ENCODE assay signal across 21 cellular contexts in the genomic region with DNA sequence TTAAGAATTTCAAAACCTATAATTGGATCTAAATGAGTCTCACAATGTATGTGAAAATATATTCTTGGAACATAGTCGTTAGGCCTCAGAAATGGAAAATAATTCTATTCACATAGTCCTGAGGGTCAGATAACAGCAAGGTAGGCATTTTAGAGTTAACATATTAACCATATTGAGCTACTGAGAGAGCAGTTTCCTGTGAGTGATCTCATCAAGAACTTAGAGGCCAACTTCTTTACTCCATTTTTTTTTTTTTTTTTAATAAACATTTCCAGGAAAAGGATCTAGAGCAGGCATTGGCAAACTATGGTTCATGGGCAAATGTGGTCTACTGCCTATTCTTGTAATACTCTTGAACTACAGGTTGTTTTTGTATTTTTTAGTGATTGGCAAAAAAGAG. TPM values are rescaled to one million over a fixed set of nuclear protein-coding genes. Genes with fewer than 3 reads are reported as not detected.
A peak's percentile ranks its signal among the peaks of the same experiment; 100 is the strongest.
DNase-seq lines count a peak whose midpoint lies in the region.
"Had no signal": no experiment of that assay in that cellular context is flagged by ENCODE, and none has a peak within 500 bp of the region (broad histone marks: within the 10 kb centered on the region; RNA-seq: fewer than 3 reads in every experiment).

No MANE protein-coding gene starts in this region.

- H3K27ac Mint-ChIP-seq in T-helper 1 cell treated with Interleukin-12 subunit alpha and Interleukin-12 subunit beta and Interleukin-4 antibody, amounts not matched to agents 30 μg/mL and 1 μg/mL, for 36 hours, result peak overlapping the region; percentile 42
- peak overlapping the region; percentile 71 for H3K27ac Mint-ChIP-seq in activated T-helper 2 cell treated with anti-CD3 and anti-CD28 coated beads, Interferon-gamma antibody, Interleukin-2, Interleukin-4, amounts not matched to agents 10 μg/mL and 5 μg/mL and 100 μg/mL, durations not matched to agents 14 hours and 24 hours and 36 hours

- no peak overlapping the region for H3K4me3 Mint-ChIP-seq in T-helper 1 cell treated with Interleukin-12 subunit alpha and Interleukin-12 subunit beta and Interleukin-4 antibody, amounts not matched to agents 30 μg/mL and 1 μg/mL, for 36 hours
- no peak overlapping the region for H3K4me3 Mint-ChIP-seq in activated T-helper 2 cell treated with anti-CD3 and anti-CD28 coated beads, Interferon-gamma antibody, Interleukin-2, Interleukin-4, amounts not matched to agents 10 μg/mL and 5 μg/mL and 100 μg/mL, durations not matched to agents 14 hours and 24 hours and 36 hours (ENCODE audit: low read depth)
- H3K4me3 Mint-ChIP-seq: CD4-positive, CD25-positive, alpha-beta regulatory T cell had no signal

- DNase-seq in T-helper 1 cell (no peak), ACHN (peak; percentile 30), lung microvascular endothelial cell (ENCODE audit: low read depth in 2 of 2) (peak; percentile 10 to 59), NCI-H345 treated with DMSO at 0.1 percent for 48 hours (lab: John Stamatoyannopoulos, UW; ENCODE audit: unreplicated experiment) (no peak), NCI-H1930 (lab: John Stamatoyannopoulos, UW) (no peak)
- no peak for DNase-seq in activated T-helper 2 cell treated with anti-CD3 and anti-CD28 coated beads, Interferon-gamma antibody, Interleukin-2, Interleukin-4, amounts not matched to agents 10 μg/mL and 5 μg/mL and 100 μg/mL, durations not matched to agents 14 hours and 24 hours and 36 hours (ENCODE audit: low spot score)
- DNase-seq in stimulated activated naive CD4-positive, alpha-beta T cell treated with Interleukin-2 at 50 U/mL for 16 hours (lab: John Stamatoyannopoulos, UW), result no peak
- DNase-seq: activated gamma-delta T cell; anterior cingulate cortex; central memory CD4-positive, alpha-beta T cell; EL; head of caudate nucleus; left cardiac atrium; mesendoderm; NCI-H1105; NCI-H2081; NCI-H345; NCI-H82; nucleus accumbens had no signal

- no peaks in the 10 kb centered on the region for H3K9me3 Mint-ChIP-seq in T-helper 1 cell treated with Interleukin-12 subunit alpha and Interleukin-12 subunit beta and Interleukin-4 antibody, amounts not matched to agents 30 μg/mL and 1 μg/mL, for 36 hours
- H3K9me3 Mint-ChIP-seq in activated T-helper 2 cell treated with anti-CD3 and anti-CD28 coated beads, Interferon-gamma antibody, Interleukin-2, Interleukin-4, amounts not matched to agents 10 μg/mL and 5 μg/mL and 100 μg/mL, durations not matched to agents 14 hours and 24 hours and 36 hours, result no peaks in the 10 kb centered on the region
- H3K9me3 Mint-ChIP-seq: CD4-positive, CD25-positive, alpha-beta regulatory T cell had no signal

- intact Hi-C loops in activated T-helper 2 cell treated with anti-CD3 and anti-CD28 coated beads, Interferon-gamma antibody, Interleukin-2, Interleukin-4, amounts not matched to agents 10 μg/mL and 5 μg/mL and 100 μg/mL, durations not matched to agents 14 hours and 24 hours and 36 hours (cut with micrococcal nuclease), result no loop called here

- no peaks in the 10 kb centered on the region for H3K27me3 Mint-ChIP-seq in T-helper 1 cell treated with Interleukin-12 subunit alpha and Interleukin-12 subunit beta and Interleukin-4 antibody, amounts not matched to agents 30 μg/mL and 1 μg/mL, for 36 hours (ENCODE audit: low read depth)
- no peaks in the 10 kb centered on the region for H3K27me3 Mint-ChIP-seq in activated T-helper 2 cell treated with anti-CD3 and anti-CD28 coated beads, Interferon-gamma antibody, Interleukin-2, Interleukin-4, amounts not matched to agents 10 μg/mL and 5 μg/mL and 100 μg/mL, durations not matched to agents 14 hours and 24 hours and 36 hours (ENCODE audit: low read depth)
- H3K27me3 Mint-ChIP-seq: CD4-positive, CD25-positive, alpha-beta regulatory T cell had no signal

- in situ Hi-C loops in ACHN (cut with HindIII; ENCODE audit: low pct_ligation_motif_present, low pct_unique_long_range_greater_than_20kb, low sequenced_read_pairs), result no loop called here

- H3K36me3 Mint-ChIP-seq in T-helper 1 cell treated with Interleukin-12 subunit alpha and Interleukin-12 subunit beta and Interleukin-4 antibody, amounts not matched to agents 30 μg/mL and 1 μg/mL, for 36 hours (ENCODE audit: low read depth), result peaks cover 39% of the 10 kb centered on the region
- peaks cover 69% of the 10 kb centered on the region for H3K36me3 Mint-ChIP-seq in activated T-helper 2 cell treated with anti-CD3 and anti-CD28 coated beads, Interferon-gamma antibody, Interleukin-2, Interleukin-4, amounts not matched to agents 10 μg/mL and 5 μg/mL and 100 μg/mL, durations not matched to agents 14 hours and 24 hours and 36 hours (ENCODE audit: low read depth)

- H3K4me1 Mint-ChIP-seq in T-helper 1 cell treated with Interleukin-12 subunit alpha and Interleukin-12 subunit beta and Interleukin-4 antibody, amounts not matched to agents 30 μg/mL and 1 μg/mL, for 36 hours (ENCODE audit: low read depth), result peaks cover 8% of the 10 kb centered on the region
- H3K4me1 Mint-ChIP-seq in activated T-helper 2 cell treated with anti-CD3 and anti-CD28 coated beads, Interferon-gamma antibody, Interleukin-2, Interleukin-4, amounts not matched to agents 10 μg/mL and 5 μg/mL and 100 μg/mL, durations not matched to agents 14 hours and 24 hours and 36 hours (ENCODE audit: low read depth), result peaks cover 9% of the 10 kb centered on the region

RNA-seq across cellular contexts. Expression of gene RAB24, which starts 26.6 kb away (rescaled TPM):
- 17.7 and 19.0 TPM in 2 replicates for total RNA-seq in activated T-helper 2 cell treated with anti-CD3 and anti-CD28 coated beads, Interferon-gamma antibody, Interleukin-2, Interleukin-4, amounts not matched to agents 10 μg/mL and 5 μg/mL and 100 μg/mL, durations not matched to agents 14 hours and 24 hours and 36 hours
- 8.7 and 13.9 TPM in 2 replicates for total RNA-seq in lung microvascular endothelial cell

RNA-seq across cellular contexts. Expression of gene PRELID1, which starts 26.7 kb away (rescaled TPM):
- total RNA-seq in activated T-helper 2 cell treated with anti-CD3 and anti-CD28 coated beads, Interferon-gamma antibody, Interleukin-2, Interleukin-4, amounts not matched to agents 10 μg/mL and 5 μg/mL and 100 μg/mL, durations not matched to agents 14 hours and 24 hours and 36 hours, result 223 and 229 TPM in 2 replicates
- 109 and 112 TPM in 2 replicates for total RNA-seq in lung microvascular endothelial cell

RNA-seq across cellular contexts. Expression of gene MXD3, which starts 34.8 kb away (rescaled TPM):
- total RNA-seq in activated T-helper 2 cell treated with anti-CD3 and anti-CD28 coated beads, Interferon-gamma antibody, Interleukin-2, Interleukin-4, amounts not matched to agents 10 μg/mL and 5 μg/mL and 100 μg/mL, durations not matched to agents 14 hours and 24 hours and 36 hours, result 12.8 and 13.9 TPM in 2 replicates
- total RNA-seq in lung microvascular endothelial cell, result 8.1 and 10.5 TPM in 2 replicates

Comparison
In these comparisons a context has a peak if more than half of its experiments do, and no peak if none do; other contexts are left out.
1. DNase-seq: peak in ACHN (single experiment) and lung microvascular endothelial cell (2 of 2); none in T-helper 1 cell (0 of 5), activated T-helper 2 cell treated with anti-CD3 and anti-CD28 coated beads, Interferon-gamma antibody, Interleukin-2, Interleukin-4, amounts not matched to agents 10 μg/mL and 5 μg/mL and 100 μg/mL, durations not matched to agents 14 hours and 24 hours and 36 hours (single experiment), NCI-H345 treated with DMSO at 0.1 percent for 48 hours (single experiment), stimulated activated naive CD4-positive, alpha-beta T cell treated with Interleukin-2 at 50 U/mL for 16 hours (single experiment) and NCI-H1930 (0 of 2).